ENCODE assay signal across 7 cellular contexts in the genomic region with DNA sequence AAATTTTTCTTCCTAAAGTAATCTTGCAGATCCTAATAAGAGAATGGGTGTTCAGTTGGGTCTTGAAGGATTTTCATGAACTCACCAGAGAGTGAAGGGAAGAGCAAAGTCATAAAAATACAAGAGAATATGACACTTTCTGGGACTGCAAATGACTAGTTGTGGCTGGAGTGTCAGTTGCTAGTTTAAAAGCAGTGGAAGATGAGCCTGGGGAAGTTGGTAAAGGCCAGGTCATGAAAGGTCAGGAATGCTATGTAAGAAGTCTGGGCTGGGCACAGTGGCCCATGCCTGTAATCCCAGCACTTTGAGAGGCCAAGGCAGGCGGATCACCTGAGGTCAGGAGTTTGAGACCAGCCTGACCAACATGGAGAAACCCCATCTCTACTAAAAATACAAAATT. TPM values are rescaled to one million over a fixed set of nuclear protein-coding genes. Genes with fewer than 3 reads are reported as not detected.
DNase-seq lines count a peak whose midpoint lies in the region; ATAC-seq and TF ChIP-seq lines count a peak whose summit lies in the region.
"Not testable (repeated sequence)": the region's sequence is repeated elsewhere in the genome, so short reads cannot be mapped to it uniquely, and the experiment has no call there.

No MANE protein-coding gene starts in this region.

- TF ChIP-seq CTCF in Caco-2 (IDR thresholded peaks at IDR 0.05; ENCODE audit: insufficient read depth in 1 of 2, low read depth in 1 of 2, low read length in 1 of 2, severe bottlenecking in 1 of 2, unreplicated experiment in 1 of 2); GM23338 (conservative IDR thresholded peaks at IDR 0.05; ENCODE audit: low read depth in 2 of 2); nephron progenitor cell (IDR thresholded peaks at IDR 0.05): not testable (repeated sequence)

- not testable (repeated sequence) for H3K27me3 ChIP-seq in Caco-2 (replicated peaks; ENCODE audit: control insufficient read depth, insufficient read depth, low read length); GM23338 (ENCODE audit: insufficient read depth)

- not testable (repeated sequence) for H3F3A ChIP-seq in GM23338 (replicated peaks; ENCODE audit: low read depth)

- DNase-seq in Caco-2; GM23338 (ENCODE audit: low spot score); activated T-cell treated with anti-CD3 and anti-CD28 coated beads, Interleukin-2, amount 50 U/mL, for 72 hours; nephron progenitor cell; stimulated activated effector memory CD8-positive, alpha-beta T cell treated with anti-CD3 and anti-CD28 coated beads, Interleukin-12 subunit alpha, Interleukin-12 subunit beta, amount 100 ng/mL, for 72 hours (ENCODE audit: low spot score in 2 of 2): not testable (repeated sequence)
- peak; percentile 71 for DNase-seq in M059J (ENCODE audit: low read depth)
- DNase-seq in fibroblast of gingiva (ENCODE audit: low read depth), result peak; percentile 7

- not testable (repeated sequence) for H3K4me3 Mint-ChIP-seq in Caco-2 (ENCODE audit: unreplicated experiment); GM23338; activated T-cell treated with anti-CD3 and anti-CD28 coated beads, Interleukin-2, amount 50 U/mL, for 72 hours; nephron progenitor cell; stimulated activated effector memory CD8-positive, alpha-beta T cell treated with anti-CD3 and anti-CD28 coated beads, Interleukin-12 subunit alpha, Interleukin-12 subunit beta, amount 100 ng/mL, for 72 hours

- intact Hi-C loops in Caco-2 (cut with micrococcal nuclease; ENCODE audit: unreplicated experiment), result not testable (repeated sequence)

- H3K27ac Mint-ChIP-seq in Caco-2 (ENCODE audit: unreplicated experiment) (peak overlapping the region; percentile 79), nephron progenitor cell (peak overlapping the region; percentile 33)
- H3K27ac Mint-ChIP-seq in GM23338, result not testable (repeated sequence)
- peak overlapping the region; percentile 16 for H3K27ac Mint-ChIP-seq in activated T-cell treated with anti-CD3 and anti-CD28 coated beads, Interleukin-2, amount 50 U/mL, for 72 hours
- H3K27ac Mint-ChIP-seq in stimulated activated effector memory CD8-positive, alpha-beta T cell treated with anti-CD3 and anti-CD28 coated beads, Interleukin-12 subunit alpha, Interleukin-12 subunit beta, amount 100 ng/mL, for 72 hours, result peak overlapping the region; percentile 32

- H3K27me3 Mint-ChIP-seq in Caco-2 (ENCODE audit: insufficient read depth, unreplicated experiment); GM23338 (ENCODE audit: insufficient read depth, low read depth, poor library complexity); activated T-cell treated with anti-CD3 and anti-CD28 coated beads, Interleukin-2, amount 50 U/mL, for 72 hours (ENCODE audit: low read depth); nephron progenitor cell (ENCODE audit: low read depth, poor library complexity): not testable (repeated sequence)

- H3K79me2 ChIP-seq in GM23338 (replicated peaks; ENCODE audit: insufficient read depth), result not testable (repeated sequence)

- H3K4me1 Mint-ChIP-seq in Caco-2 (ENCODE audit: low read depth, unreplicated experiment) (peaks cover 34% of the 10 kb centered on the region), GM23338 (peaks cover 15% of the 10 kb centered on the region)
- H3K4me1 Mint-ChIP-seq in activated T-cell treated with anti-CD3 and anti-CD28 coated beads, Interleukin-2, amount 50 U/mL, for 72 hours (ENCODE audit: low read depth); nephron progenitor cell; stimulated activated effector memory CD8-positive, alpha-beta T cell treated with anti-CD3 and anti-CD28 coated beads, Interleukin-12 subunit alpha, Interleukin-12 subunit beta, amount 100 ng/mL, for 72 hours: not testable (repeated sequence)

- H4K20me1 ChIP-seq in GM23338 (replicated peaks; ENCODE audit: insufficient read depth), result not testable (repeated sequence)

- CTCF ChIA-PET in Caco-2 (lab: Charles Lee), result not testable (repeated sequence)

- H3K4me3 ChIP-seq in Caco-2 (ENCODE audit: low read depth, low read length); GM23338: not testable (repeated sequence)

- H3K36me3 Mint-ChIP-seq in Caco-2 (ENCODE audit: insufficient read depth, unreplicated experiment), result peaks cover 53% of the 10 kb centered on the region
- H3K36me3 Mint-ChIP-seq in GM23338 (ENCODE audit: low read depth), result peaks cover 59% of the 10 kb centered on the region
- H3K36me3 Mint-ChIP-seq in activated T-cell treated with anti-CD3 and anti-CD28 coated beads, Interleukin-2, amount 50 U/mL, for 72 hours (ENCODE audit: insufficient read depth in 2 of 2), result peaks cover 0 to 12% of the 10 kb centered on the region in 2 donors
- H3K36me3 Mint-ChIP-seq in nephron progenitor cell (ENCODE audit: low read depth), result peaks cover 81% of the 10 kb centered on the region
- H3K36me3 Mint-ChIP-seq in stimulated activated effector memory CD8-positive, alpha-beta T cell treated with anti-CD3 and anti-CD28 coated beads, Interleukin-12 subunit alpha, Interleukin-12 subunit beta, amount 100 ng/mL, for 72 hours, result peaks cover 98% of the 10 kb centered on the region

- POLR2A ChIA-PET in Caco-2 (lab: Charles Lee), result not testable (repeated sequence)

- ATAC-seq in GM23338; activated T-cell treated with anti-CD3 and anti-CD28 coated beads, Interleukin-2, amount 50 U/mL, for 72 hours (replicated peaks in 1 of 2); stimulated activated effector memory CD8-positive, alpha-beta T cell treated with anti-CD3 and anti-CD28 coated beads, Interleukin-12 subunit alpha, Interleukin-12 subunit beta, amount 100 ng/mL, for 72 hours: not testable (repeated sequence)

- H3K9me2 ChIP-seq in GM23338 (ENCODE audit: insufficient read depth), result not testable (repeated sequence)

- H3K27ac ChIP-seq in GM23338 (ENCODE audit: low read depth), result peak overlapping the region; percentile 18; the same call in 1 of the 2 replicates

- H3K4me1 ChIP-seq in Caco-2, result peaks cover 55% of the 10 kb centered on the region
- H3K4me1 ChIP-seq in GM23338 (ENCODE audit: insufficient read depth), result peaks cover 12% of the 10 kb centered on the region

- not testable (repeated sequence) for H3K4me2 ChIP-seq in GM23338

- H3K36me3 ChIP-seq in Caco-2 (ENCODE audit: control insufficient read depth, insufficient read depth, low read length), result not testable (repeated sequence)
- H3K36me3 ChIP-seq in GM23338 (ENCODE audit: insufficient read depth), result peaks cover 41% of the 10 kb centered on the region

- H3K9me3 Mint-ChIP-seq in Caco-2 (ENCODE audit: unreplicated experiment); GM23338; activated T-cell treated with anti-CD3 and anti-CD28 coated beads, Interleukin-2, amount 50 U/mL, for 72 hours; nephron progenitor cell; stimulated activated effector memory CD8-positive, alpha-beta T cell treated with anti-CD3 and anti-CD28 coated beads, Interleukin-12 subunit alpha, Interleukin-12 subunit beta, amount 100 ng/mL, for 72 hours: not testable (repeated sequence)

- not testable (repeated sequence) for H2AFZ ChIP-seq in GM23338

- BruUV-seq in Caco-2 (replicated peaks; lab: Mats Ljungman, UMichigan), result not testable (repeated sequence)

- not testable (repeated sequence) for H3K9me3 ChIP-seq in Caco-2

RNA-seq across cellular contexts. Expression of a gene that starts 53.8 kb away (rescaled TPM):
- total RNA-seq in Caco-2 (2022), result 27.2 and 31.2 TPM in 2 replicates
- total RNA-seq in GM23338 (2014; rRNA removed; shearing (Covaris generic)), result 43.3 and 44.2 TPM in 2 replicates
- 30.7 and 33.5 TPM in 2 replicates for polyA plus RNA-seq in GM23338 (2016; fragmentation: Nextera tagmentation; extraction: Ambion mirVana)
- total RNA-seq in M059J (2014; rRNA removed; shearing (Covaris generic)), result 18.3 and 21.7 TPM in 2 replicates
- 10 to 100 TPM; 21.8 to 29.1 TPM for total RNA-seq in activated T-cell treated with anti-CD3 and anti-CD28 coated beads, Interleukin-2, amount 50 U/mL, for 72 hours

RNA-seq across cellular contexts. Expression of a gene that starts 58.9 kb away (rescaled TPM):
- total RNA-seq in Caco-2 (2022), result 108 and 116 TPM in 2 replicates
- total RNA-seq in GM23338 (2014; rRNA removed; shearing (Covaris generic)), result 144 and 149 TPM in 2 replicates
- 48.9 and 50.7 TPM in 2 replicates for polyA plus RNA-seq in GM23338 (2016; fragmentation: Nextera tagmentation; extraction: Ambion mirVana)
- 72.7 and 74.8 TPM in 2 replicates for total RNA-seq in M059J (2014; rRNA removed; shearing (Covaris generic))
- total RNA-seq in activated T-cell treated with anti-CD3 and anti-CD28 coated beads, Interleukin-2, amount 50 U/mL, for 72 hours, result 10 to 100 TPM; 41.6 to 45.5 TPM
